Comparison of ENCODE assay signal across 21 cellular contexts in the genomic region with DNA sequence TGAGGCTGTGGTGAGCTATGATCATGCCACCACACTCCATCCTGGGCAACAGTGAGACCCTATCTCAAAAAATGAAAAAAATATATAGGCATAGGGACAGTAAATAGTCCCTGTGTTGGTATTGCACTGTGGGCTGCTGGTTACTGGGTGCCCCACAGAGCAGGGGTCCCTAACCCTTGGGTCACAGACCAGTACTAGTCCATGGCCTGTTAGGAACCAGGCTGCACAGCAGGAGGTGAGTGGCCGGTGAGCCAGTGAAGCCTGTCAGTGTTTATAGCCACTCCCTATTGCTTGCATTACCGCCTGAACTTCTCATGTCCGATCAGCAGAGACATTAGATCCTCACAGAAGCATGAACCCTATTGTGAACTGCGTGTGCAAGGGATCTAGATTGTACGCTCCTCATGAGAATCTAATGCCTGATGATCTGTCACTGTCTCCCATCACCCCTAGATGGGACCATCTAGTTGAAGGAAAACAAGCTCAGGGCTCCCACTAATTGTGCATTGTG.
"Had no signal": no experiment of that assay in that cellular context is flagged by ENCODE, and none has a peak within 500 bp of the region (broad histone marks: within the 10 kb centered on the region; RNA-seq: fewer than 3 reads in every experiment).

No MANE protein-coding gene starts in this region.

- H3K4me3 Mint-ChIP-seq: effector memory CD8-positive, alpha-beta T cell; memory B cell; natural killer cell treated with Interleukin-12 subunit alpha and Interleukin-12 subunit beta and Interleukin-15 and Interleukin-18, amount 100 ng/mL, for 72 hours; neural progenitor cell; type B pancreatic cell had no signal

- DNase-seq: effector memory CD8-positive, alpha-beta T cell; heart right ventricle; hypothalamus; kidney glomerular epithelial cell; midbrain; occipital lobe; psoas muscle; retina; right lobe of liver; spleen; stimulated activated naive CD4-positive, alpha-beta T cell treated with Interleukin-2 at 50 U/mL for 16 hours; thyroid gland had no signal

- H3K4me3 ChIP-seq: esophagus muscularis mucosa, gastrocnemius medialis, heart right ventricle, neural progenitor cell, psoas muscle, right lobe of liver, spleen, thyroid gland, vagina had no signal

- ATAC-seq: effector memory CD8-positive, alpha-beta T cell; heart right ventricle; natural killer cell treated with Interleukin-12 subunit alpha and Interleukin-12 subunit beta and Interleukin-15 and Interleukin-18, amount 100 ng/mL, for 72 hours; right lobe of liver had no signal

- H3K9me3 ChIP-seq: esophagus muscularis mucosa, gastrocnemius medialis, heart right ventricle, psoas muscle, right lobe of liver, spleen, thyroid gland, vagina had no signal

- H3K27ac ChIP-seq: epithelial cell of prostate, esophagus muscularis mucosa, heart right ventricle, neural progenitor cell, parathyroid adenoma, psoas muscle, right lobe of liver, spleen, thyroid gland, vagina had no signal

- H3K9me3 Mint-ChIP-seq: effector memory CD8-positive, alpha-beta T cell; memory B cell; natural killer cell treated with Interleukin-12 subunit alpha and Interleukin-12 subunit beta and Interleukin-15 and Interleukin-18, amount 100 ng/mL, for 72 hours; neural progenitor cell; type B pancreatic cell had no signal

- H3K27ac Mint-ChIP-seq: memory B cell; natural killer cell treated with Interleukin-12 subunit alpha and Interleukin-12 subunit beta and Interleukin-15 and Interleukin-18, amount 100 ng/mL, for 72 hours; neural progenitor cell had no signal

- H3K27me3 ChIP-seq: esophagus muscularis mucosa, gastrocnemius medialis, heart right ventricle, neural progenitor cell, right lobe of liver, spleen, thyroid gland, vagina had no signal

- H3K4me1 ChIP-seq: esophagus muscularis mucosa, heart right ventricle, neural progenitor cell, parathyroid adenoma, psoas muscle, right lobe of liver, thyroid gland, vagina had no signal

- H3K27me3 Mint-ChIP-seq: effector memory CD8-positive, alpha-beta T cell; memory B cell; natural killer cell treated with Interleukin-12 subunit alpha and Interleukin-12 subunit beta and Interleukin-15 and Interleukin-18, amount 100 ng/mL, for 72 hours; type B pancreatic cell had no signal
